ENCODE assay signal across 8 cellular contexts in genomic region chr11:18705651-18706281, GRCh38. TPM values are rescaled to one million over a fixed set of nuclear protein-coding genes. Genes with fewer than 3 reads are reported as not detected.
DNase-seq lines count a peak whose midpoint lies in the region; ATAC-seq, FAIRE-seq and TF ChIP-seq lines count a peak whose summit lies in the region.

No MANE protein-coding gene starts in this region.

- BruUV-seq in A673 (replicated peaks; lab: Mats Ljungman, UMichigan), result no TSS peak

- intact Hi-C loops in A673 (cut with micrococcal nuclease; ENCODE audit: unreplicated experiment), result no loop called here
- intact Hi-C loops in right lobe of liver (cut with DNase I), result no loop called here

- ATAC-seq in right lobe of liver (peak; percentile 48 to 64 (median 54)), thoracic aorta (ENCODE audit: insufficient number of reproducible peaks, low FRiP score, low read depth) (no peak), HG03521 (IDR thresholded peaks at IDR 0.05; ENCODE audit: unreplicated experiment) (no peak)

- no peak for FAIRE-seq in bronchial epithelial cell (lab: Jason Lieb, UNC)

- no peak for TF ChIP-seq CTCF in A673 (conservative IDR thresholded peaks at IDR 0.05; ENCODE audit: low read depth, low read length)
- TF ChIP-seq CTCF in bronchial epithelial cell (IDR thresholded peaks at IDR 0.05; ENCODE audit: insufficient read depth, low read length, severe bottlenecking), result no peak
- TF ChIP-seq CTCF in right lobe of liver (IDR thresholded peaks at IDR 0.05), result no peak
- TF ChIP-seq CTCF in thoracic aorta (IDR thresholded peaks at IDR 0.05), result no peak

- H3K27me3 ChIP-seq in A673 (replicated peaks; ENCODE audit: insufficient read depth, low read depth, low read length, poor library complexity) (peaks cover 7% of the 10 kb centered on the region), bronchial epithelial cell (ENCODE audit: control insufficient read depth, insufficient read depth, low read length) (peaks cover 2% of the 10 kb centered on the region), right lobe of liver (no peaks in the 10 kb centered on the region), thoracic aorta (replicated peaks; ENCODE audit: insufficient read depth) (no peaks in the 10 kb centered on the region), MG63 (no peaks in the 10 kb centered on the region)

- H3K4me3 ChIP-seq in A673 (ENCODE audit: low read depth, low read length, poor library complexity, severe bottlenecking) (peak overlapping the region; percentile 39), bronchial epithelial cell (ENCODE audit: low read depth, low read length) (peak overlapping the region; percentile 52), right lobe of liver (peak overlapping the region; percentile 25 to 49 (median 31)), thoracic aorta (peak overlapping the region; percentile 75), MG63 (no peak overlapping the region)

- H3K4me1 ChIP-seq in A673 (ENCODE audit: insufficient read depth, low read length, poor library complexity, severe bottlenecking) (no peaks in the 10 kb centered on the region), right lobe of liver (no peaks in the 10 kb centered on the region), thoracic aorta (ENCODE audit: control insufficient read depth in 1 of 2, low read depth in 2 of 2) (peaks cover 8 to 19% of the 10 kb centered on the region in 2 donors)

- no peak overlapping the region for H3K27ac ChIP-seq in A673 (ENCODE audit: low read depth, low read length, poor library complexity, severe bottlenecking)
- H3K27ac ChIP-seq in right lobe of liver, result peak overlapping the region in 1 of 3 donors; percentile 39
- peak overlapping the region in 1 of 2 donors; percentile 8 for H3K27ac ChIP-seq in thoracic aorta

- H3K36me3 ChIP-seq in A673 (ENCODE audit: insufficient read depth, low read length, poor library complexity, severe bottlenecking), result no peaks in the 10 kb centered on the region
- H3K36me3 ChIP-seq in bronchial epithelial cell (ENCODE audit: control insufficient read depth, insufficient read depth, low read length), result no peaks in the 10 kb centered on the region
- H3K36me3 ChIP-seq in right lobe of liver, result peaks cover 0 to 3% (median 0%) of the 10 kb centered on the region in 4 donors
- no peaks in the 10 kb centered on the region for H3K36me3 ChIP-seq in thoracic aorta
- no peaks in the 10 kb centered on the region for H3K36me3 ChIP-seq in MG63

- DNase-seq in A673 (ENCODE audit: low spot score) (no peak), NCI-H1092 treated with DMSO at 0.1 percent for 48 hours (lab: John Stamatoyannopoulos, UW) (peak; percentile 26), bronchial epithelial cell (ENCODE audit: low read depth) (no peak), right lobe of liver (peak in 2 of 3 donors; percentile 42 to 65), thoracic aorta (ENCODE audit: low spot score) (no peak), MG63 (no peak)
- no peak for DNase-seq in effector CD4-positive, alpha-beta T cell

- POLR2A ChIA-PET in A673 (lab: Charles Lee; ENCODE audit: low non-redundant PET), result no interaction called here

- no peaks in the 10 kb centered on the region for H3K9me3 ChIP-seq in A673 (ENCODE audit: low read depth, low read length, poor library complexity, severe bottlenecking)
- H3K9me3 ChIP-seq in right lobe of liver, result no peaks in the 10 kb centered on the region
- no peaks in the 10 kb centered on the region for H3K9me3 ChIP-seq in thoracic aorta
- no peaks in the 10 kb centered on the region for H3K9me3 ChIP-seq in MG63

- CTCF ChIA-PET in A673 (lab: Charles Lee), result interaction anchor here (1.4 kb wide), 1 partner anchor 16 kb away, joined by 4 read pairs; no protein-coding TSS in a partner anchor

- no peak for TF ChIP-seq POLR2A in right lobe of liver (IDR thresholded peaks at IDR 0.05)

- WGBS in right lobe of liver (ENCODE audit: insufficient coverage, low coverage, low lambda C conversion rate, missing lambda C conversion rate), result 3% methylated on average over 10 of the region's 46 CpGs

RNA-seq across cellular contexts. Expression of gene TMEM86A, which starts 7.2 kb away (rescaled TPM):
- total RNA-seq in A673 (2021), result 0.09 and 0.24 TPM in 2 replicates
- 0.53 and 0.90 TPM in 2 replicates for total RNA-seq in bronchial epithelial cell
- total RNA-seq in right lobe of liver, result 1 to 10 TPM; 2.0 to 4.9 (median 3.8) TPM
- 1 to 10 TPM; 5.3 to 8.3 TPM for total RNA-seq in thoracic aorta
- 0.05 and 0.40 TPM in 2 replicates for total RNA-seq in MG63 (2014; rRNA removed; shearing (Covaris generic); ENCODE audit: low replicate concordance)

RNA-seq across cellular contexts. Expression of gene IGSF22, which starts 20.2 kb away (rescaled TPM):
- not detected in 2 replicates for total RNA-seq in A673 (2021)
- total RNA-seq in bronchial epithelial cell, result under 0.01 and 1.4 TPM in 2 replicates
- under 1 TPM in 3 of 6 experiments, not detected in 3; 0.04 to 0.32 (median 0.12) TPM for total RNA-seq in right lobe of liver
- under 1 TPM in 1 of 2 donors, not detected in 1; 0.21 TPM for total RNA-seq in thoracic aorta
- total RNA-seq in MG63 (2014; rRNA removed; shearing (Covaris generic); ENCODE audit: low replicate concordance), result not detected in 2 replicates

Comparison
In these comparisons a context has a peak if more than half of its experiments do, and no peak if none do; other contexts are left out.
1. DNase-seq: peak in NCI-H1092 treated with DMSO at 0.1 percent for 48 hours (single experiment) and right lobe of liver (2 of 3); none in A673 (single experiment), bronchial epithelial cell (single experiment), thoracic aorta (single experiment), effector CD4-positive, alpha-beta T cell (single experiment) and MG63 (single experiment).
2. ATAC-seq: peak in right lobe of liver (4 of 4); none in thoracic aorta (single experiment) and HG03521 (single experiment).